Comparison of ENCODE assay signal across 24 cellular contexts in genomic region chr1:1385931-1386330, GRCh38. TPM values are rescaled to one million over a fixed set of nuclear protein-coding genes. Genes with fewer than 3 reads are reported as not detected.
DNase-seq lines count a peak whose midpoint lies in the region; ATAC-seq, FAIRE-seq and TF ChIP-seq lines count a peak whose summit lies in the region.
"Had no signal": no experiment of that assay in that cellular context is flagged by ENCODE, and none has a peak within 500 bp of the region (broad histone marks: within the 10 kb centered on the region; RNA-seq: fewer than 3 reads in every experiment).

No MANE protein-coding gene starts in this region.

- H3K79me2 ChIP-seq in K562 (ENCODE audit: control insufficient read depth, insufficient read depth, low read length): no peaks in the 10 kb centered on the region

- WGBS in right cardiac atrium: 89% methylated on average over 8 of the region's 8 CpGs
- 91 to 95% (median 92%) methylated on average over 7 to 8 of the region's 8 CpGs for WGBS in heart left ventricle, 4 donors
- 93% methylated on average over 8 of the region's 8 CpGs for WGBS in K562 (ENCODE audit: insufficient coverage, low coverage, missing lambda C conversion rate)

- no peaks in the 10 kb centered on the region for H3K27me3 Mint-ChIP-seq in stimulated activated naive B cell treated with anti-CD40 and anti-IgM and Interleukin-4, amounts not matched to agents 10 μg/mL and 1 μg/mL and 100 μg/mL, for 72 hours
- H3K27me3 Mint-ChIP-seq: B cell had no signal

- H3K36me3 Mint-ChIP-seq in stimulated activated naive B cell treated with anti-CD40 and anti-IgM and Interleukin-4, amounts not matched to agents 10 μg/mL and 1 μg/mL and 100 μg/mL, for 72 hours: peaks cover 61 to 62% of the 10 kb centered on the region in 2 donors

- H3K27me3 ChIP-seq in right cardiac atrium (ENCODE audit: control insufficient read depth, insufficient read depth): no peaks in the 10 kb centered on the region
- H3K27me3 ChIP-seq in heart left ventricle: no peaks in the 10 kb centered on the region
- H3K27me3 ChIP-seq in RWPE2 (ENCODE audit: insufficient read depth, poor library complexity, severe bottlenecking): no peaks in the 10 kb centered on the region
- no peaks in the 10 kb centered on the region for H3K27me3 ChIP-seq in K562 (ENCODE audit: control insufficient read depth in 2 of 2, insufficient read depth in 2 of 2, low read length in 2 of 2)
- H3K27me3 ChIP-seq: BLaER1 treated with 17β-estradiol and CSF1 and Interleukin-3, amounts not matched to agents 10 nM and 100 nM had no signal

- H3K27ac Mint-ChIP-seq in stimulated activated naive B cell treated with anti-CD40 and anti-IgM and Interleukin-4, amounts not matched to agents 10 μg/mL and 1 μg/mL and 100 μg/mL, for 72 hours: peak overlapping the region; percentile 73
- H3K27ac Mint-ChIP-seq: B cell; CD8-positive, alpha-beta T cell had no signal

- intact Hi-C loops in right cardiac atrium (cut with DNase I): no loop called here
- intact Hi-C loops in heart left ventricle (cut with DNase I): no loop called here
- intact Hi-C loops in K562 (cut with micrococcal nuclease): no loop called here

- H3K9me3 ChIP-seq in right cardiac atrium (ENCODE audit: control insufficient read depth, low read length) (no peaks in the 10 kb centered on the region), heart left ventricle (no peaks in the 10 kb centered on the region), RWPE2 (ENCODE audit: severe bottlenecking) (no peaks in the 10 kb centered on the region), K562 (replicated peaks; ENCODE audit: control insufficient read depth, insufficient read depth, low read depth, low read length) (peaks cover 2% of the 10 kb centered on the region; the same call in 1 of the 2 replicates)

- POLR2A ChIA-PET in K562 (lab: Yijun Ruan, JAX): interaction anchor here (1.1 to 7.1 kb wide), 4 partner anchors 10 to 38 kb away, joined by 3 to 58 read pairs (median 31); partner anchors contain the start of genes AURKAIP1 and CCNL2

- DNase-seq in right cardiac atrium: peak in 2 of 3 donors; percentile 9 to 34
- DNase-seq in heart left ventricle: no peak
- no peak for DNase-seq in RWPE2 (ENCODE audit: low spot score)
- DNase-seq in K562 (ENCODE audit: extremely low read depth in 1 of 4, low spot score in 3 of 4): peak in 1 of 4 experiments; percentile 16
- no peak for DNase-seq in stimulated activated naive B cell treated with anti-CD40 and anti-IgM and Interleukin-4, amounts not matched to agents 10 μg/mL and 1 μg/mL and 100 μg/mL, for 72 hours
- no peak for DNase-seq in NOMO-1 treated with dmso at 0.1 percent for 144 hours (lab: John Stamatoyannopoulos, UW; ENCODE audit: unreplicated experiment)
- DNase-seq: 8988T; Calu3; CD8-positive, alpha-beta T cell; DMS79 treated with DMSO at 0.1 percent for 48 hours; EL; GM23248; HCEC 1CT; IMR-90; KBM-7 had no signal

- no peak for TF ChIP-seq POLR2A in heart left ventricle (IDR thresholded peaks at IDR 0.05)
- no peak; the same call in 1 of the 2 replicates for TF ChIP-seq POLR2A in K562 (conservative IDR thresholded peaks at IDR 0.05)

- FAIRE-seq in K562 (lab: Jason Lieb, UNC): no peak
- FAIRE-seq: GM12892, GM18507 had no signal

- CTCF ChIA-PET in K562 (lab: Yijun Ruan, JAX; ENCODE audit: low intra/inter-chr PET ratio): no interaction called here

- no peaks in the 10 kb centered on the region for H3K9me3 Mint-ChIP-seq in stimulated activated naive B cell treated with anti-CD40 and anti-IgM and Interleukin-4, amounts not matched to agents 10 μg/mL and 1 μg/mL and 100 μg/mL, for 72 hours
- H3K9me3 Mint-ChIP-seq: CD8-positive, alpha-beta T cell had no signal

- H3K9me1 ChIP-seq in K562 (ENCODE audit: control insufficient read depth, insufficient read depth, low read length): no peaks in the 10 kb centered on the region

- H3K9ac ChIP-seq in K562 (ENCODE audit: insufficient read depth in 1 of 2, low read depth in 2 of 2, low read length in 2 of 2): no peak overlapping the region
- H3K9ac ChIP-seq: BLaER1 treated with 17β-estradiol and CSF1 and Interleukin-3, amounts not matched to agents 10 nM and 100 nM; GM23248 had no signal

- H2AFZ ChIP-seq in K562 (ENCODE audit: low read depth, low read length): no peak overlapping the region
- H2AFZ ChIP-seq: GM23248 had no signal

- H3K36me3 ChIP-seq in heart left ventricle (peaks cover 2 to 70% (median 63%) of the 10 kb centered on the region in 9 donors), RWPE2 (ENCODE audit: low read depth) (peaks cover 54% of the 10 kb centered on the region), K562 (ENCODE audit: control insufficient read depth, insufficient read depth, low read length) (peaks cover 60% of the 10 kb centered on the region)

- no peak for TF ChIP-seq RAD21 in K562 (CRISPR knock-in tag; conservative IDR thresholded peaks at IDR 0.05 in 1 of 2, IDR thresholded peaks at IDR 0.05 in 1 of 2)

- peaks cover 10 to 17% of the 10 kb centered on the region in 2 donors for H3K4me1 Mint-ChIP-seq in stimulated activated naive B cell treated with anti-CD40 and anti-IgM and Interleukin-4, amounts not matched to agents 10 μg/mL and 1 μg/mL and 100 μg/mL, for 72 hours
- H3K4me1 Mint-ChIP-seq: B cell had no signal

- H3K4me1 ChIP-seq in right cardiac atrium (ENCODE audit: control insufficient read depth, insufficient read depth, low read length) (no peaks in the 10 kb centered on the region), heart left ventricle (peaks cover 0 to 9% (median 0%) of the 10 kb centered on the region in 12 donors), RWPE2 (ENCODE audit: insufficient read depth, poor library complexity, severe bottlenecking) (no peaks in the 10 kb centered on the region), K562 (replicated peaks in 1 of 2; ENCODE audit: control insufficient read depth in 2 of 2, insufficient read depth in 2 of 2, low read length in 2 of 2) (peaks cover 0 to 16% of the 10 kb centered on the region in 2 experiments; a peak in 3 of 5 replicates)

- no peak overlapping the region for H3K27ac ChIP-seq in right cardiac atrium (ENCODE audit: low read length)
- H3K27ac ChIP-seq in heart left ventricle: no peak overlapping the region
- no peak overlapping the region for H3K27ac ChIP-seq in RWPE2 (ENCODE audit: poor library complexity, severe bottlenecking)
- H3K27ac ChIP-seq in K562 (ENCODE audit: extremely low read depth, low read depth, low read length): no peak overlapping the region
- H3K27ac ChIP-seq: BLaER1 treated with 17β-estradiol and CSF1 and Interleukin-3, amounts not matched to agents 10 nM and 100 nM; GM23248 had no signal

- no peaks in the 10 kb centered on the region for H4K20me1 ChIP-seq in K562 (replicated peaks; ENCODE audit: control insufficient read depth, insufficient read depth, low read length)

- in situ Hi-C loops in K562 (cut with MboI): no loop called here

- no peak overlapping the region for H3K4me2 ChIP-seq in K562 (ENCODE audit: insufficient read depth, low read length)
- H3K4me2 ChIP-seq: BLaER1 treated with 17β-estradiol and CSF1 and Interleukin-3, amounts not matched to agents 10 nM and 100 nM had no signal

- TF ChIP-seq EP300 in K562 (IDR thresholded peaks at IDR 0.05; ENCODE audit: low read length): no peak

- TF ChIP-seq CTCF in heart left ventricle (IDR thresholded peaks at IDR 0.05): no peak
- TF ChIP-seq CTCF in RWPE2 (IDR thresholded peaks at IDR 0.05; ENCODE audit: poor library complexity, severe bottlenecking): no peak
- TF ChIP-seq CTCF in K562 (IDR thresholded peaks at IDR 0.05 in 2 of 3, conservative IDR thresholded peaks at IDR 0.05 in 1 of 3; ENCODE audit: insufficient read depth in 2 of 3, low read depth in 1 of 3, low read length in 3 of 3): no peak

- no TSS peak for BruUV-seq in K562 (replicated peaks; lab: Mats Ljungman, UMichigan)

- ATAC-seq in right cardiac atrium (no peak), heart left ventricle (no peak), RWPE2 (ENCODE audit: low read depth) (peak; percentile 35; the same call in 1 of the 3 replicates), K562 (no peak), GM21381 (IDR thresholded peaks at IDR 0.05; ENCODE audit: unreplicated experiment) (no peak), GM18511 (IDR thresholded peaks at IDR 0.05; ENCODE audit: unreplicated experiment) (no peak)
- ATAC-seq in stimulated activated naive B cell treated with anti-CD40 and anti-IgM and Interleukin-4, amounts not matched to agents 10 μg/mL and 1 μg/mL and 100 μg/mL, for 72 hours (replicated peaks): no peak
- ATAC-seq: CD8-positive, alpha-beta T cell had no signal

- H3K4me3 Mint-ChIP-seq in stimulated activated naive B cell treated with anti-CD40 and anti-IgM and Interleukin-4, amounts not matched to agents 10 μg/mL and 1 μg/mL and 100 μg/mL, for 72 hours: no peak overlapping the region
- H3K4me3 Mint-ChIP-seq: B cell; CD8-positive, alpha-beta T cell had no signal

- H3K4me3 ChIP-seq in right cardiac atrium (ENCODE audit: low read length) (no peak overlapping the region), heart left ventricle (no peak overlapping the region), RWPE2 (ENCODE audit: severe bottlenecking) (no peak overlapping the region), K562 (no peak overlapping the region)
- H3K4me3 ChIP-seq: BLaER1 treated with 17β-estradiol and CSF1 and Interleukin-3, amounts not matched to agents 10 nM and 100 nM; GM23248 had no signal

RNA-seq across cellular contexts. Expression of gene AURKAIP1, which starts 10.9 kb away (rescaled TPM):
- total RNA-seq in right cardiac atrium (100 to 1,000 TPM; 175 to 210 (median 188) TPM), heart left ventricle (100 to 1,000 TPM; 157 to 273 (median 188) TPM), K562 (2014; rRNA removed) (478 and 554 TPM in 2 replicates), K562 (2014; rRNA removed; fragmentation: Illumina TruSeq; extraction: Trizol) (19.4 and 34.6 TPM in 2 replicates), K562 (2015; rRNA removed; fragmentation: Illumina TruSeq; extraction: Trizol) (113 and 115 TPM in 2 replicates), K562 (2021) (346 and 388 TPM in 2 replicates)
- polyA plus RNA-seq in right cardiac atrium (331 TPM), heart left ventricle (100 to 1,000 TPM; 268 to 465 TPM), K562 (2011; rRNA removed) (92.0 and 96.0 TPM in 2 replicates), K562 (2014; fragmentation: Illumina TruSeq; extraction: Trizol) (66.4 and 151 TPM in 2 replicates), K562 (2014; fragmentation: Nextera tagmentation; extraction: Ambion mirVana) (10 to 100 TPM in 1 of 2 experiments, 1 to 10 TPM in 1; 7.8 to 32.9 TPM), K562 (2014; rRNA removed) (385 and 391 TPM in 2 replicates)
- total RNA-seq in K562 (2011; cell fraction: chromatin; rRNA removed; ENCODE audit: low replicate concordance): 23.0 and 76.1 TPM in 2 replicates
- total RNA-seq in K562 (2011; cell fraction: nucleolus; rRNA removed): 97.2 and 110 TPM in 2 replicates
- total RNA-seq in K562 (2011; cell fraction: nucleoplasm; rRNA removed): 49.6 and 53.2 TPM in 2 replicates
- 83.3 and 266 TPM in 2 replicates for polyA plus RNA-seq in K562 (2011; cell fraction: cytosol; rRNA removed)
- polyA plus RNA-seq in K562 (2011; cell fraction: nucleus; rRNA removed): 80.6 and 118 TPM in 2 replicates
- polyA plus RNA-seq in K562 (2012): 196 and 204 TPM in 2 replicates
- 16.0 and 24.9 TPM in 2 replicates for polyA minus RNA-seq in K562 (2011; rRNA and poly(A)+ RNA removed)
- 55.8 and 62.3 TPM in 2 replicates for polyA minus RNA-seq in K562 (2011; cell fraction: cytosol; rRNA and poly(A)+ RNA removed)
- polyA minus RNA-seq in K562 (2011; cell fraction: nucleus; rRNA and poly(A)+ RNA removed): 24.6 and 29.9 TPM in 2 replicates

RNA-seq across cellular contexts. Expression of gene CCNL2, which starts 13.2 kb away (rescaled TPM):
- 10 to 100 TPM; 61.2 to 83.1 (median 67.2) TPM for total RNA-seq in right cardiac atrium
- 81.7 TPM for polyA plus RNA-seq in right cardiac atrium
- 10 to 100 TPM; 35.4 to 66.5 (median 50.7) TPM for total RNA-seq in heart left ventricle
- polyA plus RNA-seq in heart left ventricle: 10 to 100 TPM; 42.3 to 87.8 TPM
- total RNA-seq in K562 (2011; cell fraction: chromatin; rRNA removed; ENCODE audit: low replicate concordance): 996 and 1,265 TPM in 2 replicates
- 508 and 525 TPM in 2 replicates for total RNA-seq in K562 (2011; cell fraction: nucleolus; rRNA removed)
- 788 and 831 TPM in 2 replicates for total RNA-seq in K562 (2011; cell fraction: nucleoplasm; rRNA removed)
- total RNA-seq in K562 (2014; rRNA removed): 147 and 176 TPM in 2 replicates
- 65.1 and 66.7 TPM in 2 replicates for total RNA-seq in K562 (2014; rRNA removed; fragmentation: Illumina TruSeq; extraction: Trizol)
- 91.0 and 94.5 TPM in 2 replicates for total RNA-seq in K562 (2015; rRNA removed; fragmentation: Illumina TruSeq; extraction: Trizol)
- total RNA-seq in K562 (2021): 141 and 167 TPM in 2 replicates
- 236 and 265 TPM in 2 replicates for polyA plus RNA-seq in K562 (2011; rRNA removed)
- 71.9 and 133 TPM in 2 replicates for polyA plus RNA-seq in K562 (2011; cell fraction: cytosol; rRNA removed)
- polyA plus RNA-seq in K562 (2011; cell fraction: nucleus; rRNA removed): 2,539 and 2,548 TPM in 2 replicates
- polyA plus RNA-seq in K562 (2012): 104 and 250 TPM in 2 replicates
- polyA plus RNA-seq in K562 (2014; fragmentation: Illumina TruSeq; extraction: Trizol): 81.0 and 89.7 TPM in 2 replicates
- 1 to 10 TPM; 2.8 to 5.6 TPM for polyA plus RNA-seq in K562 (2014; fragmentation: Nextera tagmentation; extraction: Ambion mirVana)
- polyA plus RNA-seq in K562 (2014; rRNA removed): 245 and 287 TPM in 2 replicates
- polyA minus RNA-seq in K562 (2011; rRNA and poly(A)+ RNA removed): 70.2 and 76.2 TPM in 2 replicates
- polyA minus RNA-seq in K562 (2011; cell fraction: cytosol; rRNA and poly(A)+ RNA removed): 31.4 and 45.0 TPM in 2 replicates
- polyA minus RNA-seq in K562 (2011; cell fraction: nucleus; rRNA and poly(A)+ RNA removed): 260 and 342 TPM in 2 replicates

RNA-seq across cellular contexts. Expression of gene MRPL20, which starts 21.2 kb away (rescaled TPM):
- total RNA-seq in right cardiac atrium: 100 to 1,000 TPM; 121 to 144 (median 132) TPM
- 190 TPM for polyA plus RNA-seq in right cardiac atrium
- total RNA-seq in heart left ventricle: 100 to 1,000 TPM; 112 to 208 (median 128) TPM
- polyA plus RNA-seq in heart left ventricle: 100 to 1,000 TPM; 147 to 238 TPM
- total RNA-seq in K562 (2011; cell fraction: chromatin; rRNA removed; ENCODE audit: low replicate concordance): 98.1 and 170 TPM in 2 replicates
- total RNA-seq in K562 (2011; cell fraction: nucleolus; rRNA removed): 136 and 139 TPM in 2 replicates
- total RNA-seq in K562 (2011; cell fraction: nucleoplasm; rRNA removed): 122 and 137 TPM in 2 replicates
- 352 and 355 TPM in 2 replicates for total RNA-seq in K562 (2014; rRNA removed)
- total RNA-seq in K562 (2014; rRNA removed; fragmentation: Illumina TruSeq; extraction: Trizol): 208 and 222 TPM in 2 replicates
- total RNA-seq in K562 (2015; rRNA removed; fragmentation: Illumina TruSeq; extraction: Trizol): 205 and 216 TPM in 2 replicates
- total RNA-seq in K562 (2021): 224 and 229 TPM in 2 replicates
- polyA plus RNA-seq in K562 (2011; rRNA removed): 144 and 187 TPM in 2 replicates
- 164 and 188 TPM in 2 replicates for polyA plus RNA-seq in K562 (2011; cell fraction: cytosol; rRNA removed)
- polyA plus RNA-seq in K562 (2011; cell fraction: nucleus; rRNA removed): 104 and 152 TPM in 2 replicates
- polyA plus RNA-seq in K562 (2012): 195 and 375 TPM in 2 replicates
- polyA plus RNA-seq in K562 (2014; fragmentation: Illumina TruSeq; extraction: Trizol): 180 and 264 TPM in 2 replicates
- 100 to 1,000 TPM; 570 to 671 TPM for polyA plus RNA-seq in K562 (2014; fragmentation: Nextera tagmentation; extraction: Ambion mirVana)
- 420 and 491 TPM in 2 replicates for polyA plus RNA-seq in K562 (2014; rRNA removed)
- polyA minus RNA-seq in K562 (2011; rRNA and poly(A)+ RNA removed): 121 and 163 TPM in 2 replicates
- 99.9 and 107 TPM in 2 replicates for polyA minus RNA-seq in K562 (2011; cell fraction: cytosol; rRNA and poly(A)+ RNA removed)
- 44.2 and 57.5 TPM in 2 replicates for polyA minus RNA-seq in K562 (2011; cell fraction: nucleus; rRNA and poly(A)+ RNA removed)

RNA-seq across cellular contexts. Expression of gene MXRA8, which starts 27.6 kb away (rescaled TPM):
- total RNA-seq in right cardiac atrium (10 to 100 TPM; 21.9 to 38.8 (median 36.3) TPM), heart left ventricle (10 to 100 TPM; 10.5 to 49.3 (median 20.0) TPM), K562 (2014; rRNA removed) (7.3 and 12.4 TPM in 2 replicates), K562 (2014; rRNA removed; fragmentation: Illumina TruSeq; extraction: Trizol) (2.1 and 2.7 TPM in 2 replicates), K562 (2015; rRNA removed; fragmentation: Illumina TruSeq; extraction: Trizol) (4.8 and 5.5 TPM in 2 replicates), K562 (2021) (9.1 and 10.8 TPM in 2 replicates)
- polyA plus RNA-seq in right cardiac atrium (39.5 TPM), heart left ventricle (10 to 100 TPM; 17.7 to 19.5 TPM), K562 (2011; rRNA removed) (2.9 and 9.0 TPM in 2 replicates), K562 (2014; fragmentation: Illumina TruSeq; extraction: Trizol) (6.3 and 9.2 TPM in 2 replicates), K562 (2014; fragmentation: Nextera tagmentation; extraction: Ambion mirVana) (under 1 TPM; 0.66 to 0.83 TPM), K562 (2014; rRNA removed) (11.3 and 13.1 TPM in 2 replicates)
- 12.2 and 30.9 TPM in 2 replicates for total RNA-seq in K562 (2011; cell fraction: chromatin; rRNA removed; ENCODE audit: low replicate concordance)
- 39.7 and 42.5 TPM in 2 replicates for total RNA-seq in K562 (2011; cell fraction: nucleolus; rRNA removed)
- 29.8 and 30.7 TPM in 2 replicates for total RNA-seq in K562 (2011; cell fraction: nucleoplasm; rRNA removed)
- 4.0 and 38.2 TPM in 2 replicates for polyA plus RNA-seq in K562 (2011; cell fraction: cytosol; rRNA removed)
- 18.3 and 101 TPM in 2 replicates for polyA plus RNA-seq in K562 (2011; cell fraction: nucleus; rRNA removed)
- polyA plus RNA-seq in K562 (2012): 13.9 and 20.4 TPM in 2 replicates
- 0.75 and 3.0 TPM in 2 replicates for polyA minus RNA-seq in K562 (2011; rRNA and poly(A)+ RNA removed)
- polyA minus RNA-seq in K562 (2011; cell fraction: cytosol; rRNA and poly(A)+ RNA removed): 2.1 and 10.7 TPM in 2 replicates
- polyA minus RNA-seq in K562 (2011; cell fraction: nucleus; rRNA and poly(A)+ RNA removed): 1.4 and 8.2 TPM in 2 replicates
- total RNA-seq: B cell, Calu3 had no signal

RNA-seq across cellular contexts. Expression of gene ANKRD65, which starts 35.1 kb away (rescaled TPM):
- total RNA-seq in right cardiac atrium (1 to 10 TPM; 1.6 to 3.6 (median 2.9) TPM), heart left ventricle (1 to 10 TPM in 8 of 9 donors, under 1 TPM in 1; 0.58 to 4.0 (median 1.3) TPM), K562 (2014; rRNA removed) (not detected in 2 replicates), K562 (2014; rRNA removed; fragmentation: Illumina TruSeq; extraction: Trizol) (not detected in 2 replicates), K562 (2015; rRNA removed; fragmentation: Illumina TruSeq; extraction: Trizol) (not detected in 2 replicates), K562 (2021) (not detected in 2 replicates)
- polyA plus RNA-seq in right cardiac atrium (4.5 TPM), heart left ventricle (1 to 10 TPM in 1 of 2 donors, under 1 TPM in 1; 0.86 to 1.5 TPM), K562 (2011; rRNA removed) (not detected in 2 replicates), K562 (2014; fragmentation: Illumina TruSeq; extraction: Trizol) (not detected in 2 replicates), K562 (2014; fragmentation: Nextera tagmentation; extraction: Ambion mirVana) (not detected), K562 (2014; rRNA removed) (not detected in 2 replicates)
- total RNA-seq in K562 (2011; cell fraction: chromatin; rRNA removed; ENCODE audit: low replicate concordance): not detected in 2 replicates
- total RNA-seq in K562 (2011; cell fraction: nucleolus; rRNA removed): not detected in 2 replicates
- total RNA-seq in K562 (2011; cell fraction: nucleoplasm; rRNA removed): 0.37 TPM in 1 of 2 replicates, not detected in the other
- polyA plus RNA-seq in K562 (2011; cell fraction: cytosol; rRNA removed): not detected in 2 replicates
- polyA plus RNA-seq in K562 (2011; cell fraction: nucleus; rRNA removed): not detected in 2 replicates
- polyA plus RNA-seq in K562 (2012): 0.11 TPM in 1 of 2 replicates, not detected in the other
- not detected in 2 replicates for polyA minus RNA-seq in K562 (2011; rRNA and poly(A)+ RNA removed)
- not detected in 2 replicates for polyA minus RNA-seq in K562 (2011; cell fraction: cytosol; rRNA and poly(A)+ RNA removed)
- not detected in 2 replicates for polyA minus RNA-seq in K562 (2011; cell fraction: nucleus; rRNA and poly(A)+ RNA removed)
- total RNA-seq: A673; B cell; Calu3; CD8-positive, alpha-beta T cell; H4; HT1080; IMR-90 had no signal

Comparison
In these comparisons a context has a peak if more than half of its experiments do, and no peak if none do; other contexts are left out.
1. DNase-seq: peak in right cardiac atrium (2 of 3); none in heart left ventricle (0 of 5), RWPE2 (single experiment), stimulated activated naive B cell treated with anti-CD40 and anti-IgM and Interleukin-4, amounts not matched to agents 10 μg/mL and 1 μg/mL and 100 μg/mL, for 72 hours (single experiment) and NOMO-1 treated with dmso at 0.1 percent for 144 hours (single experiment).